ENCODE assay signal across 27 cellular contexts in genomic region chr10:12839349-12839927, GRCh38.
DNase-seq lines count a peak whose midpoint lies in the region; ATAC-seq and TF ChIP-seq lines count a peak whose summit lies in the region.
"Had no signal": no experiment of that assay in that cellular context is flagged by ENCODE, and none has a peak within 500 bp of the region (broad histone marks: within the 10 kb centered on the region; RNA-seq: fewer than 3 reads in every experiment).

No MANE protein-coding gene starts in this region.

- H3K9ac ChIP-seq in mesenchymal stem cell (ENCODE audit: low read length) (no peak overlapping the region), skeletal muscle tissue (ENCODE audit: low read depth in 1 of 3, low read length in 3 of 3) (no peak overlapping the region)
- H3K9ac ChIP-seq: SK-N-SH had no signal

- H3K9me3 Mint-ChIP-seq in WTC11 = no peaks in the 10 kb centered on the region
- H3K9me3 Mint-ChIP-seq: CD8-positive, alpha-beta memory T cell had no signal

- H3K27me3 Mint-ChIP-seq in WTC11 (ENCODE audit: low read depth) = no peaks in the 10 kb centered on the region

- H3K4me1 Mint-ChIP-seq in WTC11 = peaks cover 14% of the 10 kb centered on the region
- H3K4me1 Mint-ChIP-seq: CD8-positive, alpha-beta memory T cell had no signal

- no peak overlapping the region for H3K14ac ChIP-seq in mesenchymal stem cell (ENCODE audit: low read length in 2 of 2)

- H4K91ac ChIP-seq in mesenchymal stem cell (ENCODE audit: low read length) = peak overlapping the region; percentile 63

- no peak overlapping the region for H2BK5ac ChIP-seq in mesenchymal stem cell (ENCODE audit: low read depth, low read length, poor library complexity, severe bottlenecking)

- peak; percentile 18 for DNase-seq in DMS53 (lab: John Stamatoyannopoulos, UW)
- no peak for DNase-seq in DMS53 treated with DMSO at 0.1 percent for 48 hours (lab: John Stamatoyannopoulos, UW; ENCODE audit: unreplicated experiment)
- no peak for DNase-seq in WTC11 (ENCODE audit: low spot score)
- DNase-seq in mesenchymal stem cell = no peak
- no peak for DNase-seq in stimulated activated CD4-positive, alpha-beta T cell treated with anti-CD3 and anti-CD28 coated beads, Interleukin-1b, Interleukin-23, amount 100 ng/mL, for 48 hours
- DNase-seq in NCI-H226 = no peak
- DNase-seq: ACHN; Calu3; CD8-positive, alpha-beta memory T cell; EL; KG1; NCI-H1092; NCI-H1436; NCI-H2029; NCI-H2227 treated with DMSO at 0.1 percent for 48 hours; NCI-H524; NCI-H774; NK-92 treated with Interleukin-12 subunit alpha and Interleukin-12 subunit beta, amount 100 ng/mL, for 24 hours; SIG-M5 had no signal

- H4K8ac ChIP-seq in mesenchymal stem cell (ENCODE audit: low read length) = peak overlapping the region; percentile 39

- H3K4me3 ChIP-seq in mesenchymal stem cell (ENCODE audit: insufficient read depth in 1 of 2, low read depth in 1 of 2, low read length in 2 of 2) (no peak overlapping the region), skeletal muscle tissue (ENCODE audit: low read length in 3 of 3) (no peak overlapping the region)
- H3K4me3 ChIP-seq: HAP-1 had no signal

- CTCF ChIA-PET in WTC11 (lab: Charles Lee) = interaction anchor here (0.8 to 2.9 kb wide), 5 partner anchors 8 to 30 kb away, joined by 3 to 10 read pairs (median 4); no protein-coding TSS in a partner anchor

- POLR2A ChIA-PET in WTC11 (lab: Charles Lee) = no interaction called here

- no peak for TF ChIP-seq CTCF in WTC11 (IDR thresholded peaks at IDR 0.05)

- peak overlapping the region; percentile 14 to 63 for H3K18ac ChIP-seq in mesenchymal stem cell (ENCODE audit: low read depth in 1 of 2, low read length in 2 of 2)

- no peaks in the 10 kb centered on the region for H3K36me3 Mint-ChIP-seq in WTC11
- H3K36me3 Mint-ChIP-seq: CD8-positive, alpha-beta memory T cell had no signal

- 94% methylated on average over 21 of the region's 21 CpGs for WGBS in mesenchymal stem cell

- H3K4me2 ChIP-seq in mesenchymal stem cell (ENCODE audit: low read length, poor library complexity, severe bottlenecking) = no peak overlapping the region
- H3K4me2 ChIP-seq: SK-N-SH had no signal

- H3K79me1 ChIP-seq in mesenchymal stem cell (replicated peaks; ENCODE audit: low read length, poor library complexity, severe bottlenecking) = no peaks in the 10 kb centered on the region

- H3K4ac ChIP-seq in mesenchymal stem cell (ENCODE audit: low read depth in 1 of 2, low read length in 2 of 2) = peak overlapping the region in 1 of 2 experiments; percentile 6

- H3K27me3 ChIP-seq in mesenchymal stem cell (ENCODE audit: control insufficient read depth in 1 of 2, insufficient read depth in 1 of 2, low read length in 2 of 2) (peaks cover 0 to 43% of the 10 kb centered on the region in 2 experiments), skeletal muscle tissue (ENCODE audit: control insufficient read depth in 3 of 3, insufficient read depth in 3 of 3, low read length in 3 of 3) (no peaks in the 10 kb centered on the region)

- peak overlapping the region; percentile 54 for H2BK120ac ChIP-seq in mesenchymal stem cell (ENCODE audit: low read depth, low read length)

- no peak overlapping the region for H3K23ac ChIP-seq in mesenchymal stem cell (ENCODE audit: low read length in 2 of 2)

- H3K27ac ChIP-seq in mesenchymal stem cell (ENCODE audit: low read length, poor library complexity, severe bottlenecking) (no peak overlapping the region), skeletal muscle tissue (ENCODE audit: low read depth, low read length) (peak overlapping the region; percentile 25)
- H3K27ac ChIP-seq: 22Rv1, C4-2B, HL-60, RWPE1 had no signal

- H3K4me1 ChIP-seq in mesenchymal stem cell (ENCODE audit: control insufficient read depth, insufficient read depth, low read depth, low read length) (peaks cover 13% of the 10 kb centered on the region), skeletal muscle tissue (ENCODE audit: control insufficient read depth in 3 of 3, insufficient read depth in 3 of 3, low read length in 3 of 3) (peaks cover 7 to 8% (median 8%) of the 10 kb centered on the region in 3 donors)
- H3K4me1 ChIP-seq: HAP-1 had no signal

- H3K9me3 ChIP-seq in mesenchymal stem cell (ENCODE audit: control insufficient read depth, low read length) (no peaks in the 10 kb centered on the region), skeletal muscle tissue (ENCODE audit: control insufficient read depth in 3 of 3, low read length in 3 of 3) (no peaks in the 10 kb centered on the region)
- H3K9me3 ChIP-seq: HAP-1, SK-N-SH had no signal

- H2AK5ac ChIP-seq in mesenchymal stem cell (ENCODE audit: low read length, severe bottlenecking) = no peak overlapping the region

- H3K27ac Mint-ChIP-seq in WTC11 = no peak overlapping the region
- H3K27ac Mint-ChIP-seq: CD8-positive, alpha-beta memory T cell had no signal

- no peak overlapping the region for H3K4me3 Mint-ChIP-seq in WTC11
- H3K4me3 Mint-ChIP-seq: CD8-positive, alpha-beta memory T cell had no signal

- H2BK12ac ChIP-seq in mesenchymal stem cell (ENCODE audit: low read length in 2 of 2) = peak overlapping the region in 1 of 2 experiments; percentile 29

- H2AFZ ChIP-seq in mesenchymal stem cell (ENCODE audit: low read depth, low read length) = no peak overlapping the region

- ATAC-seq in WTC11 (peak; percentile 36; the same call in 1 of the 2 replicates), GM19463 (IDR thresholded peaks at IDR 0.05; ENCODE audit: unreplicated experiment) (no peak)

- no peak overlapping the region for H2BK15ac ChIP-seq in mesenchymal stem cell (ENCODE audit: low read depth, poor library complexity, severe bottlenecking)

- H3K36me3 ChIP-seq in mesenchymal stem cell (ENCODE audit: control insufficient read depth in 1 of 2, insufficient read depth in 2 of 2, low read depth in 1 of 2, low read length in 2 of 2) (peaks cover 0 to 3% of the 10 kb centered on the region in 2 experiments), skeletal muscle tissue (ENCODE audit: control insufficient read depth in 3 of 3, insufficient read depth in 3 of 3, low read length in 3 of 3) (no peaks in the 10 kb centered on the region)
- H3K36me3 ChIP-seq: HAP-1 had no signal

TF ChIP-seq in WTC11, 78 proteins besides CTCF, POLR2A, EP300 and RAD21:
- TF ChIP-seq ZNF121 (CRISPR knock-in tag; IDR thresholded peaks at IDR 0.05) (peak; percentile 90), MYBL2 (CRISPR knock-in tag; IDR thresholded peaks at IDR 0.05) (no peak)
TF ChIP-seq in WTC11: peak in this region for 1.
